Comparison of ENCODE assay signal across 8 cellular contexts in the genomic region with DNA sequence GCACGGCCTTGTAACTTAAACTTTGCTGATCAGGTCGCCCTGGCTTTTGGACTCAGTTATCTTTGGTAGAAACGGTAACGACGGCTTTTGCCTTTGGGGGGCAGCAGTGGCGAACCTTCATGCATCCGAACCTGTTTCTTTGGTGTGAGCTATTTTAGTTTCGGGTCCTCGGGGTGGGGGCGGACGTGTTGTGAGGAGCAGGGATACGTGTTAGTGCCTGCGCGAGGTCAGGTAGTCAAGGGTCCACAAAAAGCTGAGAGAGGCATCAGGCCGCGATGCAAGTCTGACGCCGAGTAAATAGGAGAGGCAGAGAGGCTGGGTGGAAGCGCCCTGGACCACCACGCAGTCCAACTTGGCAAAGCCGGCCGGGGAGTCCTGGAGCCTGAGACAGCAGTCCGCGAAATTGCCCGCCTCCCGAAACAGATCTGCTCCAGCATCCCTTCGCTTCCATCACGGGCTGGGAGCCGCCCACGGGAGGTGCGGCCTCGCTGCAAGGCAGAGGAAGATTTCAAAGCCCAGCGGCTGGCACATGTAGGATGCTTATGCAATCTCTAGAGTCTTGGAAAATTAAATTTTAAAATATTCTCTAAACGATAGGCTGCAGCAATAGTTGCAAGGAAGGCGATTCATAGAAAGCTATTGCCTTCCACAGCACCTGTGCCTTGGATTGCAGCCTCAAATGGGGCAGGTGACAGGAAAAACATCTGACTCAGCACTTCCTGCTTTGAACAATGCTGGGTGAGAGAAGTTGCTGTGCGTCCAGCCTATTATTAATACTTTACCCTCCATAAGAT. TPM values are rescaled to one million over a fixed set of nuclear protein-coding genes. Genes with fewer than 3 reads are reported as not detected.
DNase-seq lines count a peak whose midpoint lies in the region; ATAC-seq and TF ChIP-seq lines count a peak whose summit lies in the region.

No MANE protein-coding gene starts in this region.

- H3K27ac Mint-ChIP-seq in HFFc6 (peak overlapping the region; percentile 81), T-helper 17 cell (peak overlapping the region; percentile 95)

- peak overlapping the region; percentile 98 for H3K4me3 ChIP-seq in GM12865 (ENCODE audit: low read depth, low read length)
- H3K4me3 ChIP-seq in ascending aorta, result peak overlapping the region; percentile 56 to 70

- DNase-seq in GM12865 (ENCODE audit: low read depth) (peak; percentile 87), HFFc6 (peak; percentile 64), NCI-H1048 (lab: John Stamatoyannopoulos, UW) (peak; percentile 40), T-helper 17 cell (peak; percentile 49 to 67 (median 59)), ascending aorta (ENCODE audit: low spot score in 2 of 2) (peak; percentile 37 to 84), hippocampal formation (lab: John Stamatoyannopoulos, UW) (peak; percentile 71 to 72), retina (peak; percentile 86), epidermal melanocyte (ENCODE audit: insufficient read length, low spot score) (no peak)

- no peaks in the 10 kb centered on the region for H3K27me3 ChIP-seq in ascending aorta

- TF ChIP-seq CTCF in GM12865 (IDR thresholded peaks at IDR 0.05; ENCODE audit: insufficient read depth, low read depth, low read length, missing control alignments) (peak; percentile 76), HFFc6 (IDR thresholded peaks at IDR 0.05) (peak; percentile 75), ascending aorta (IDR thresholded peaks at IDR 0.05) (peak; percentile 29 to 72 (median 39))

- no peaks in the 10 kb centered on the region for H3K9me3 Mint-ChIP-seq in HFFc6

- H3K27me3 Mint-ChIP-seq in HFFc6 (ENCODE audit: insufficient read depth) (peaks cover 4% of the 10 kb centered on the region), T-helper 17 cell (no peaks in the 10 kb centered on the region)

- peaks cover 0 to 9% of the 10 kb centered on the region in 2 donors for H3K4me1 ChIP-seq in ascending aorta

- H3K9me3 ChIP-seq in T-helper 17 cell (ENCODE audit: control insufficient read depth, low read length, poor library complexity, severe bottlenecking) (no peaks in the 10 kb centered on the region), ascending aorta (no peaks in the 10 kb centered on the region)

- H3K36me3 Mint-ChIP-seq in HFFc6 (ENCODE audit: low read depth), result no peaks in the 10 kb centered on the region
- H3K36me3 Mint-ChIP-seq in T-helper 17 cell (ENCODE audit: low read depth), result no peaks in the 10 kb centered on the region

- H3K27ac ChIP-seq in ascending aorta, result peak overlapping the region; percentile 46 to 62

- H3K36me3 ChIP-seq in ascending aorta, result no peaks in the 10 kb centered on the region

- H3K4me3 Mint-ChIP-seq in HFFc6 (peak overlapping the region; percentile 94), T-helper 17 cell (peak overlapping the region; percentile 100)

- intact Hi-C loops in ascending aorta (cut with DNase I), result loop anchor here (10.0 kb wide), 1 partner anchor 1067 kb away; no protein-coding TSS in a partner anchor

- H3K4me1 Mint-ChIP-seq in HFFc6 (ENCODE audit: low read depth) (peaks cover 20% of the 10 kb centered on the region), T-helper 17 cell (peaks cover 22% of the 10 kb centered on the region)

- ATAC-seq in T-helper 17 cell, result peak; percentile 14

RNA-seq across cellular contexts. Expression of a gene that starts 4.6 kb away (rescaled TPM):
- 10 to 100 TPM; 41.9 to 52.5 (median 44.6) TPM for total RNA-seq in HFFc6 (2021; fragmentation: NEBNext Ultra II Directional; extraction: Animal tissue kit (Norgen Biotek cat#: 25700))
- total RNA-seq in T-helper 17 cell, result 100 to 1,000 TPM in 1 of 2 donors, 10 to 100 TPM in 1; 92.5 to 124 TPM
- total RNA-seq in ascending aorta, result 21.4 TPM
